ENCODE assay signal across 8 cellular contexts in the genomic region with DNA sequence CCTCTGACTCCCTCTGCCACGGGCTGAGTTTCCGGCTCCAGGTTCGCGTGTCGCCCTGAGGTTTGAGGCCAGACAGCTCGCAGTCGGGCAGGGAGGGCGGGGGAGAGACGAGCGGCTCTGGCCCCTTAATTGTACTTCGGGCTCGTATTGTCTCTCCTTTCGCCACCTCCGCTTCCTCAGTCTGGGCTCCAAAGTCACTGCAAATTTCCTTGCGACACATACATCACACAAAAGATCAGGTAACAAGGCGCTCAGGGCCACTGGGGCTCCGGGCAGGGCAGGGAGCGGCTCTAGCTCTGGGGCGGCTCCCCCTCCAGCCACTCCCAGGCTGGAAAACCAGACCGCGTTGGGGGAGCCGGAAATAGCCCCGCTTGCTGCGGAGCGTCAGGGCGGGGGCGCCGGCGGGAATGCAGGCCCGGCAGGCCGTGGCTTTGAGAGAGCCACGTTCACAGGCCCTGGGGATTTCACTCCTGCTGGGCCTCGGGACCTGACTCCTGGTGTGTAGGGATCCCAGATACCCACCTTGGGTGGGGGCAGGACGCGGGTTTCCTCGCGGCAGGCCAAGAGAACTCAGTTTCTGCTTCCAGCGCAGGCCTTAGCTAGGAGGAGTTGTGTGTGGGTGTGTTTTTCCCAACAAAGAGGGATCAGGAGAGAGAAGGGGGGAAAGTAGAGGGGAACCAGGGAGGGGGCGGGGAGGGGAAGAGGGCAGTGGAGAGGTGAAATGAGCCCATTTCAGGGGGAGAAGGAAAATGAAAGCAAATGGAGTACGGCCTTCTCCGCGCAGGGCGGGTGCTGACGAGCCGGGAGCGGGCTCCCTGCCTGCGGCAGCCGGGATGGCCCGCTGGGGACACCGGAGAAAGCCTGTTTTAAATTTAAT. TPM values are rescaled to one million over a fixed set of nuclear protein-coding genes. Genes with fewer than 3 reads are reported as not detected.
DNase-seq lines count a peak whose midpoint lies in the region; ATAC-seq and TF ChIP-seq lines count a peak whose summit lies in the region.

No MANE protein-coding gene starts in this region.

- H3K4me1 Mint-ChIP-seq in dendritic cell treated with granulocyte-macrophage colony-stimulating factor and Interleukin-4, amounts not matched to agents 40 ng/mL and 50 ng/mL, for 4 days (ENCODE audit: low read depth): peaks cover 49% of the 10 kb centered on the region

- intact Hi-C loops in dendritic cell treated with granulocyte-macrophage colony-stimulating factor and Interleukin-4, amounts not matched to agents 40 ng/mL and 50 ng/mL, for 4 days (cut with micrococcal nuclease): no loop called here

- peak overlapping the region; percentile 53 for H3K27ac Mint-ChIP-seq in dendritic cell treated with granulocyte-macrophage colony-stimulating factor and Interleukin-4, amounts not matched to agents 40 ng/mL and 50 ng/mL, for 4 days

- H3K27me3 ChIP-seq in mucosa of stomach (ENCODE audit: control insufficient read depth, insufficient read depth, low read length): peaks cover 98% of the 10 kb centered on the region

- peak overlapping the region; percentile 80 for H3K4me3 Mint-ChIP-seq in dendritic cell treated with granulocyte-macrophage colony-stimulating factor and Interleukin-4, amounts not matched to agents 40 ng/mL and 50 ng/mL, for 4 days

- no peaks in the 10 kb centered on the region for H3K9me3 Mint-ChIP-seq in dendritic cell treated with granulocyte-macrophage colony-stimulating factor and Interleukin-4, amounts not matched to agents 40 ng/mL and 50 ng/mL, for 4 days

- no peaks in the 10 kb centered on the region for H3K9me3 ChIP-seq in mucosa of stomach (ENCODE audit: control insufficient read depth, low read length)

- POLR2A ChIA-PET in HEK293T (lab: Yijun Ruan, JAX): interaction anchor here (0.6 to 7.6 kb wide), 10 partner anchors 9 to 212 kb away, joined by 3 to 69 read pairs (median 3); partner anchors contain the start of genes HOXC10 and HOXC8

- no peak for ATAC-seq in HG03442 (IDR thresholded peaks at IDR 0.05; ENCODE audit: unreplicated experiment)

- H3K36me3 Mint-ChIP-seq in dendritic cell treated with granulocyte-macrophage colony-stimulating factor and Interleukin-4, amounts not matched to agents 40 ng/mL and 50 ng/mL, for 4 days (ENCODE audit: low read depth): no peaks in the 10 kb centered on the region

- peak overlapping the region; percentile 71 for H3K4me3 ChIP-seq in mucosa of stomach (ENCODE audit: low read length)

- peak; percentile 33 for DNase-seq in DMS53 (lab: John Stamatoyannopoulos, UW)
- DNase-seq in DMS53 treated with DMSO at 0.1 percent for 48 hours (lab: John Stamatoyannopoulos, UW; ENCODE audit: unreplicated experiment): no peak
- DNase-seq in NCI-H460 (ENCODE audit: extremely low read depth, low read depth): peak; percentile 51
- no peak for DNase-seq in HEK293T (ENCODE audit: extremely low spot score)
- DNase-seq in T-helper 9 cell: no peak

- peak overlapping the region; percentile 62 for H3K9ac ChIP-seq in mucosa of stomach (ENCODE audit: low read length)

- no peaks in the 10 kb centered on the region for H3K36me3 ChIP-seq in mucosa of stomach (ENCODE audit: control insufficient read depth, insufficient read depth, low read length)

- peaks cover 97% of the 10 kb centered on the region for H3K27me3 Mint-ChIP-seq in dendritic cell treated with granulocyte-macrophage colony-stimulating factor and Interleukin-4, amounts not matched to agents 40 ng/mL and 50 ng/mL, for 4 days

- CTCF ChIA-PET in HEK293T (lab: Yijun Ruan, JAX): interaction anchor here (0.8 to 1.4 kb wide), 5 partner anchors 11 to 252 kb away, joined by 3 to 4 read pairs (median 3); partner anchors contain the start of gene HOXC10

- peaks cover 36% of the 10 kb centered on the region for H3K4me1 ChIP-seq in mucosa of stomach (ENCODE audit: control insufficient read depth, insufficient read depth, low read length)

TF ChIP-seq in HEK293T, 16 proteins besides CTCF, POLR2A, EP300 and RAD21:
- TF ChIP-seq LEF1 (IDR thresholded peaks at IDR 0.05; ENCODE audit: borderline replicate concordance) (no peak), ARNT (IDR thresholded peaks at IDR 0.05) (no peak), NFRKB (IDR thresholded peaks at IDR 0.05) (no peak), SUZ12 (IDR thresholded peaks at IDR 0.05) (no peak), SP1 (IDR thresholded peaks at IDR 0.05) (no peak), FOXA1 (IDR thresholded peaks at IDR 0.05) (no peak), FOXM1 (IDR thresholded peaks at IDR 0.05; ENCODE audit: borderline replicate concordance) (no peak), BHLHE40 (IDR thresholded peaks at IDR 0.05; ENCODE audit: borderline replicate concordance) (no peak)
- TF ChIP-seq, protein P1, sequence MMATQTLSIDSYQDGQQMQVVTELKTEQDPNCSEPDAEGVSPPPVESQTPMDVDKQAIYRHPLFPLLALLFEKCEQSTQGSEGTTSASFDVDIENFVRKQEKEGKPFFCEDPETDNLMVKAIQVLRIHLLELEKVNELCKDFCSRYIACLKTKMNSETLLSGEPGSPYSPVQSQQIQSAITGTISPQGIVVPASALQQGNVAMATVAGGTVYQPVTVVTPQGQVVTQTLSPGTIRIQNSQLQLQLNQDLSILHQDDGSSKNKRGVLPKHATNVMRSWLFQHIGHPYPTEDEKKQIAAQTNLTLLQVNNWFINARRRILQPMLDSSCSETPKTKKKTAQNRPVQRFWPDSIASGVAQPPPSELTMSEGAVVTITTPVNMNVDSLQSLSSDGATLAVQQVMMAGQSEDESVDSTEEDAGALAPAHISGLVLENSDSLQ (IDR thresholded peaks at IDR 0.05): no peak

RNA-seq across cellular contexts. Expression of gene HOXC9, which starts 4.4 kb away (rescaled TPM):
- total RNA-seq in NCI-H460 (2014; rRNA removed; shearing (Covaris generic)): 3.7 and 3.8 TPM in 2 replicates
- polyA plus RNA-seq in NCI-H460 (2014; cell fraction: nucleus; rRNA removed): 5.1 and 10.1 TPM in 2 replicates

RNA-seq across cellular contexts. Expression of gene HOXC10, which starts 10.6 kb away (rescaled TPM):
- 0.59 TPM in 1 of 2 replicates, not detected in the other for total RNA-seq in NCI-H460 (2014; rRNA removed; shearing (Covaris generic))
- 0.95 TPM in 1 of 2 replicates, not detected in the other for polyA plus RNA-seq in NCI-H460 (2014; cell fraction: nucleus; rRNA removed)

RNA-seq across cellular contexts. Expression of gene HOXC8, which starts 13.2 kb away (rescaled TPM):
- total RNA-seq in NCI-H460 (2014; rRNA removed; shearing (Covaris generic)): 1.3 and 1.7 TPM in 2 replicates
- 0.11 and 1.5 TPM in 2 replicates for polyA plus RNA-seq in NCI-H460 (2014; cell fraction: nucleus; rRNA removed)

RNA-seq across cellular contexts. Expression of gene HOTAIR, which starts 20.8 kb away (rescaled TPM):
- total RNA-seq in NCI-H460 (2014; rRNA removed; shearing (Covaris generic)): 0.17 TPM in 1 of 2 replicates, not detected in the other
- 0.06 and 0.70 TPM in 2 replicates for polyA plus RNA-seq in NCI-H460 (2014; cell fraction: nucleus; rRNA removed)

RNA-seq across cellular contexts. Expression of gene HOXC11, which starts 22.6 kb away (rescaled TPM):
- 0.29 and 0.42 TPM in 2 replicates for total RNA-seq in NCI-H460 (2014; rRNA removed; shearing (Covaris generic))
- polyA plus RNA-seq in NCI-H460 (2014; cell fraction: nucleus; rRNA removed): 0.60 TPM in 1 of 2 replicates, not detected in the other

Comparison
In these comparisons a context has a peak if more than half of its experiments do, and no peak if none do; other contexts are left out.
1. DNase-seq: peak in DMS53 (single experiment) and NCI-H460 (single experiment); none in DMS53 treated with DMSO at 0.1 percent for 48 hours (single experiment), HEK293T (single experiment) and T-helper 9 cell (single experiment).